Comparison of ENCODE assay signal across 19 cellular contexts in genomic region chr20:53815509-53815908, GRCh38.
DNase-seq lines count a peak whose midpoint lies in the region; ATAC-seq and TF ChIP-seq lines count a peak whose summit lies in the region.
"Had no signal": no experiment of that assay in that cellular context is flagged by ENCODE, and none has a peak within 500 bp of the region (broad histone marks: within the 10 kb centered on the region; RNA-seq: fewer than 3 reads in every experiment).

No MANE protein-coding gene starts in this region.

- no peak for DNase-seq in CD8-positive, alpha-beta T cell
- no peak for DNase-seq in SK-N-SH
- no peak for DNase-seq in central memory CD8-positive, alpha-beta T cell (ENCODE audit: low spot score in 2 of 2)
- DNase-seq in AG20443 (ENCODE audit: low spot score), result no peak
- no peak for DNase-seq in activated naive CD4-positive, alpha-beta T cell (lab: John Stamatoyannopoulos, UW)
- DNase-seq in sigmoid colon, result no peak
- DNase-seq: AML-193, C1 segment of cervical spinal cord, COR-L47, DMS79 treated with DMSO at 0.1 percent for 48 hours, IMR-90, NCI-H1105, NCI-H146, NCI-H2029, NCI-H2227 treated with DMSO at 0.1 percent for 48 hours, NCI-H510A, SIG-M5 had no signal

- peaks cover 2% of the 10 kb centered on the region for H3K36me3 Mint-ChIP-seq in CD8-positive, alpha-beta T cell
- H3K36me3 Mint-ChIP-seq in central memory CD8-positive, alpha-beta T cell (ENCODE audit: insufficient read depth), result peaks cover 5% of the 10 kb centered on the region

- no peak overlapping the region for H3K27ac ChIP-seq in CD8-positive, alpha-beta T cell (ENCODE audit: low read depth, low read length)
- H3K27ac ChIP-seq in SK-N-SH (ENCODE audit: low read depth in 2 of 2, low read length in 1 of 2) (peak overlapping the region in 1 of 2 experiments; percentile 48; a peak in 3 of 4 replicates), sigmoid colon (no peak overlapping the region)
- H3K27ac ChIP-seq: KMS-11 had no signal

- peak overlapping the region; percentile 67 for H3K27ac Mint-ChIP-seq in CD8-positive, alpha-beta T cell
- peak overlapping the region; percentile 79 for H3K27ac Mint-ChIP-seq in central memory CD8-positive, alpha-beta T cell (ENCODE audit: low read depth)

- no peak overlapping the region for H3K9ac ChIP-seq in SK-N-SH
- H3K9ac ChIP-seq: KMS-11 had no signal

- H3K27me3 ChIP-seq in CD8-positive, alpha-beta T cell (ENCODE audit: insufficient read depth, low read length), result no peaks in the 10 kb centered on the region
- H3K27me3 ChIP-seq in SK-N-SH (ENCODE audit: insufficient read depth) (no peaks in the 10 kb centered on the region), sigmoid colon (no peaks in the 10 kb centered on the region)

- no peaks in the 10 kb centered on the region for H3K27me3 Mint-ChIP-seq in CD8-positive, alpha-beta T cell (ENCODE audit: low read depth)
- H3K27me3 Mint-ChIP-seq in central memory CD8-positive, alpha-beta T cell, result no peaks in the 10 kb centered on the region

- TF ChIP-seq EP300 in SK-N-SH (IDR thresholded peaks at IDR 0.05; ENCODE audit: borderline replicate concordance in 1 of 2, low read depth in 1 of 2, low read length in 1 of 2) (0 out of 4 replicates have a peak, but pooled peaks of 1 of the 2 experiments have one; percentile 20), sigmoid colon (IDR thresholded peaks at IDR 0.05) (no peak)

- CTCF ChIA-PET in CD8-positive, alpha-beta T cell (lab: Charles Lee), result interaction anchor here (0.8 to 2.3 kb wide), 2 partner anchors 24 to 57 kb away, joined by 3 to 7 read pairs; no protein-coding TSS in a partner anchor
- CTCF ChIA-PET in SK-N-SH (lab: Yijun Ruan, JAX), result no interaction called here

- H3K4me1 ChIP-seq in CD8-positive, alpha-beta T cell (ENCODE audit: insufficient read depth, low read length), result peaks cover 21% of the 10 kb centered on the region
- H3K4me1 ChIP-seq in SK-N-SH (ENCODE audit: control insufficient read depth in 1 of 2, insufficient read depth in 2 of 2, low read depth in 1 of 2, low read length in 1 of 2) (no peaks in the 10 kb centered on the region), sigmoid colon (no peaks in the 10 kb centered on the region)

- no peak overlapping the region for H2AFZ ChIP-seq in SK-N-SH (ENCODE audit: low read depth)

- no peaks in the 10 kb centered on the region for H3K9me2 ChIP-seq in SK-N-SH

- H3F3A ChIP-seq in SK-N-SH (replicated peaks; ENCODE audit: insufficient read depth), result peaks cover 8% of the 10 kb centered on the region

- H4K20me1 ChIP-seq in SK-N-SH (ENCODE audit: insufficient read depth), result no peaks in the 10 kb centered on the region

- TF ChIP-seq CTCF in CD8-positive, alpha-beta T cell (IDR thresholded peaks at IDR 0.05), result no peak
- no peak for TF ChIP-seq CTCF in SK-N-SH (IDR thresholded peaks at IDR 0.05)
- TF ChIP-seq CTCF in sigmoid colon (IDR thresholded peaks at IDR 0.05), result no peak

- peaks cover 40% of the 10 kb centered on the region for H3K4me1 Mint-ChIP-seq in CD8-positive, alpha-beta T cell (ENCODE audit: low read depth)
- H3K4me1 Mint-ChIP-seq in central memory CD8-positive, alpha-beta T cell, result peaks cover 50% of the 10 kb centered on the region

- no peak for TF ChIP-seq POLR2A in sigmoid colon (IDR thresholded peaks at IDR 0.05)

- no peak for ATAC-seq in CD8-positive, alpha-beta T cell
- ATAC-seq in central memory CD8-positive, alpha-beta T cell (replicated peaks; ENCODE audit: extremely low read depth, poor library complexity, severe bottlenecking), result no peak
- no peak for ATAC-seq in GM18870 (IDR thresholded peaks at IDR 0.05; ENCODE audit: unreplicated experiment)

- TF ChIP-seq RAD21 in SK-N-SH (IDR thresholded peaks at IDR 0.05; ENCODE audit: low read length), result no peak

- peaks cover 8% of the 10 kb centered on the region for H3K9me3 Mint-ChIP-seq in CD8-positive, alpha-beta T cell
- H3K9me3 Mint-ChIP-seq in central memory CD8-positive, alpha-beta T cell, result no peaks in the 10 kb centered on the region

- no peak overlapping the region for H3K4me3 Mint-ChIP-seq in CD8-positive, alpha-beta T cell
- peak overlapping the region; percentile 22 for H3K4me3 Mint-ChIP-seq in central memory CD8-positive, alpha-beta T cell

- H3K4me3 ChIP-seq in CD8-positive, alpha-beta T cell (ENCODE audit: low read depth, low read length), result no peak overlapping the region
- H3K4me3 ChIP-seq in SK-N-SH (ENCODE audit: low read depth in 2 of 2, low read length in 1 of 2) (no peak overlapping the region), sigmoid colon (no peak overlapping the region)

- intact Hi-C loops in CD8-positive, alpha-beta T cell (cut with DNase I, micrococcal nuclease), result loop anchor here in 1 of 2 experiments (2.0 to 10.0 kb wide), 2 partner anchors 13 to 49 kb away; no protein-coding TSS in a partner anchor
- intact Hi-C loops in sigmoid colon (cut with DNase I), result no loop called here

- POLR2A ChIA-PET in CD8-positive, alpha-beta T cell (lab: Charles Lee), result interaction anchor here (0.5 kb wide), 1 partner anchor 241 kb away, joined by 4 read pairs; no protein-coding TSS in a partner anchor
- POLR2A ChIA-PET in SK-N-SH (lab: Yijun Ruan, JAX), result no interaction called here

- no peak overlapping the region for H3K4me2 ChIP-seq in SK-N-SH
- H3K4me2 ChIP-seq: KMS-11 had no signal

- H3K79me2 ChIP-seq in SK-N-SH (ENCODE audit: insufficient read depth), result no peaks in the 10 kb centered on the region

- no peaks in the 10 kb centered on the region for H3K36me3 ChIP-seq in CD8-positive, alpha-beta T cell (ENCODE audit: insufficient read depth, low read length)
- no peaks in the 10 kb centered on the region for H3K36me3 ChIP-seq in SK-N-SH (replicated peaks in 1 of 2; ENCODE audit: control insufficient read depth in 1 of 2, insufficient read depth in 2 of 2, low read length in 1 of 2)
- H3K36me3 ChIP-seq in sigmoid colon, result no peaks in the 10 kb centered on the region

- H3K9me3 ChIP-seq in CD8-positive, alpha-beta T cell (ENCODE audit: low read length), result no peaks in the 10 kb centered on the region
- H3K9me3 ChIP-seq in SK-N-SH (no peaks in the 10 kb centered on the region), sigmoid colon (peaks cover 0 to 3% (median 0%) of the 10 kb centered on the region in 4 donors)

TF ChIP-seq in SK-N-SH, 30 proteins besides CTCF, POLR2A, EP300 and RAD21:
- no peak for TF ChIP-seq YY1 (IDR thresholded peaks at IDR 0.05; ENCODE audit: low read depth)
- no peak for TF ChIP-seq GATA2 (CRISPR knock-in tag; IDR thresholded peaks at IDR 0.05)
- TF ChIP-seq NFIC (IDR thresholded peaks at IDR 0.05; ENCODE audit: borderline replicate concordance), result no peak
- TF ChIP-seq TEAD4 (IDR thresholded peaks at IDR 0.05; ENCODE audit: borderline replicate concordance, insufficient read depth), result no peak
- TF ChIP-seq EZH2phosphoT487 (IDR thresholded peaks at IDR 0.05; ENCODE audit: borderline replicate concordance, low read depth), result no peak
- no peak for TF ChIP-seq FOSL2 (IDR thresholded peaks at IDR 0.05; ENCODE audit: borderline replicate concordance, low read depth)
- TF ChIP-seq USF1 (IDR thresholded peaks at IDR 0.05; ENCODE audit: borderline replicate concordance, low read depth), result no peak
- TF ChIP-seq POLR2AphosphoS5 (IDR thresholded peaks at IDR 0.05; ENCODE audit: low read depth, low read length), result no peak
- no peak for TF ChIP-seq FOXM1 (IDR thresholded peaks at IDR 0.05; ENCODE audit: low read depth)
- TF ChIP-seq PBX3 (IDR thresholded peaks at IDR 0.05), result peak; percentile 70
- peak; percentile 20; the same call in 1 of the 2 replicates for TF ChIP-seq TCF12 (IDR thresholded peaks at IDR 0.05)
- no peak for TF ChIP-seq GABPA (IDR thresholded peaks at IDR 0.05; ENCODE audit: low read depth)
- TF ChIP-seq USF2 (IDR thresholded peaks at IDR 0.05; ENCODE audit: borderline replicate concordance, low read depth, low read length), result no peak
